In the genomic region with DNA sequence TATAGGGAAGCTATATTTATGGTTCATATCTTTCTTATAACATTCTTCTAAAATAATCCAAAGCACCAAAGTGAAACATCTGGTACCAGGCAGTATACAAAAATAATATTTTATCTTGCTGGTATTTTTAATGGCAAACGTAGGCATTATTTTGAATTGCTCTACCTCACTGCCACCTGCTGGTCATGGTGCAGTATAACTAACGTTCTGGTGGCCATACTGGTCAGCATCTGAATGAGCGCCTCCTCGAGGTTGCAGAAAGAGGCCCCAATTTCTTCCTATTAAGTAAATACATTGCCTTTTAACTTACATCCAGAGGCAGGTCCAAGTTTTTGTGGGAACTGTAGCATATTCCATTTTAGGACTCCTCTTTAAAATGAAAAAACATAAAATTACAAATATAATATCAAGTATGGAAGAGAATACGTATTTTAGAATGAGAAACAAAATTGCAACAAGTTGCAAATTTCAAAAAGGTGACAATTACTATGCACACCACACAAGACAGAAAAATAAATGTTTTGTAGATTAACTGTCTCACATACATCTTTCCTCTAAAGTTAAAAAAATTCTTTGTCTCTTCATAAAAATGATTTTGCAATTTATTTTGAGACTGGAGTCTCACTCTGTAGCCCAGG, we compare ENCODE assay signal across 8 cellular contexts. TPM values are rescaled to one million over a fixed set of nuclear protein-coding genes. Genes with fewer than 3 reads are reported as not detected.
A peak's percentile ranks its signal among the peaks of the same experiment; 100 is the strongest.
DNase-seq lines count a peak whose midpoint lies in the region; ATAC-seq, FAIRE-seq and TF ChIP-seq lines count a peak whose summit lies in the region.

No MANE protein-coding gene starts in this region.

- H3K27me3 Mint-ChIP-seq in activated CD8-positive, alpha-beta T cell treated with anti-CD3 and anti-CD28 coated beads, Interleukin-2, amount 10 ng/mL, durations not matched to agents 7 days and 5 days (ENCODE audit: low read depth) = peaks cover 2% of the 10 kb centered on the region

- TF ChIP-seq CTCF in H1 (IDR thresholded peaks at IDR 0.05; ENCODE audit: control extremely low read depth in 1 of 3, insufficient read depth in 1 of 3, low read depth in 1 of 3, low read length in 3 of 3) = peak; percentile 75 to 100 (median 96)

- no peak overlapping the region for H3K18ac ChIP-seq in H1 (ENCODE audit: extremely low read depth, low read length)

- H3K4me1 ChIP-seq in H1 (replicated peaks in 1 of 4; ENCODE audit: control insufficient read depth in 3 of 4, insufficient read depth in 4 of 4, low read length in 3 of 4) = peaks cover 0 to 3% (median under 1%) of the 10 kb centered on the region in 4 experiments; a peak in 2 of 7 replicates

- H2BK15ac ChIP-seq in H1 (ENCODE audit: low read length) = no peak overlapping the region

- no peak overlapping the region for H3K4me2 ChIP-seq in H1 (ENCODE audit: insufficient read depth in 1 of 2, low read depth in 2 of 2, low read length in 2 of 2)

- H3K27me3 ChIP-seq in H1 (replicated peaks in 1 of 4; ENCODE audit: control insufficient read depth in 3 of 4, extremely low read depth in 1 of 4, insufficient read depth in 3 of 4, low read length in 3 of 4) = no peaks in the 10 kb centered on the region

- CTCF ChIA-PET in activated CD8-positive, alpha-beta T cell treated with anti-CD3 and anti-CD28 coated beads, Interleukin-2, amount 10 ng/mL, durations not matched to agents 7 days and 5 days (lab: Charles Lee) = interaction anchor here (0.6 to 2.1 kb wide), 16 partner anchors 12 to 385 kb away, joined by 3 to 14 read pairs (median 4); partner anchors contain the start of gene OCIAD2
- CTCF ChIA-PET in H1 (lab: Charles Lee; ENCODE audit: partially characterized antibody) = interaction anchor here (0.7 to 11.1 kb wide), 16 partner anchors 11 to 505 kb away, joined by 3 to 101 read pairs (median 4); no protein-coding TSS in a partner anchor

- H3K23me2 ChIP-seq in H1 (ENCODE audit: low read depth, low read length) = no peaks in the 10 kb centered on the region

- H3K36me3 ChIP-seq in H1 (ENCODE audit: control insufficient read depth in 2 of 4, insufficient read depth in 4 of 4, low read length in 3 of 4) = no peaks in the 10 kb centered on the region

- H2AK5ac ChIP-seq in H1 (ENCODE audit: low read depth, low read length) = no peak overlapping the region

- H3K14ac ChIP-seq in H1 (ENCODE audit: insufficient read length) = no peak overlapping the region

- no peak for TF ChIP-seq EP300 in H1 (IDR thresholded peaks at IDR 0.05; ENCODE audit: borderline replicate concordance in 1 of 2, low read depth in 2 of 2, low read length in 2 of 2)

- POLR2A ChIA-PET in activated CD8-positive, alpha-beta T cell treated with anti-CD3 and anti-CD28 coated beads, Interleukin-2, amount 10 ng/mL, durations not matched to agents 7 days and 5 days (lab: Charles Lee) = no interaction called here
- POLR2A ChIA-PET in H1 (lab: Charles Lee; ENCODE audit: partially characterized antibody) = interaction anchor here (0.6 kb wide), 2 partner anchors 62 to 149 kb away, joined by 3 read pairs; no protein-coding TSS in a partner anchor

- H4K5ac ChIP-seq in H1 (ENCODE audit: insufficient read length, low read depth, low read length) = no peak overlapping the region

- no peak overlapping the region for H3K4ac ChIP-seq in H1 (replicated peaks; ENCODE audit: insufficient read length, low read depth, low read length)

- H3K9ac ChIP-seq in H1 (replicated peaks in 1 of 4; ENCODE audit: extremely low read depth in 1 of 4, low read depth in 3 of 4, low read length in 3 of 4) = no peak overlapping the region

- H2BK12ac ChIP-seq in H1 (ENCODE audit: low read depth, low read length) = no peak overlapping the region

- H4K8ac ChIP-seq in H1 (ENCODE audit: extremely low read depth, insufficient read depth, low read length) = no peak overlapping the region

- 7% methylated on average over 5 of the region's 5 CpGs; no CpG with 5 or more reads in 1 of the 2 experiments for WGBS in H1 (ENCODE audit: extremely low coverage in 1 of 2, insufficient coverage in 1 of 2, insufficient read length in 1 of 2, insufficient replicate concordance in 2 of 2, low coverage in 1 of 2, low lambda C conversion rate in 2 of 2, missing lambda C conversion rate in 1 of 2), 2 experiments

- ATAC-seq in GM21381 (IDR thresholded peaks at IDR 0.05; ENCODE audit: unreplicated experiment) = peak; percentile 88
- peak; percentile 87 for ATAC-seq in activated CD8-positive, alpha-beta T cell treated with anti-CD3 and anti-CD28 coated beads, Interleukin-2, amount 10 ng/mL, durations not matched to agents 7 days and 5 days

- no peak overlapping the region for H2AFZ ChIP-seq in H1 (ENCODE audit: low read length)

- H3K27ac ChIP-seq in H1 (ENCODE audit: low read depth, low read length) = no peak overlapping the region

- no peaks in the 10 kb centered on the region for H3K9me3 Mint-ChIP-seq in activated CD8-positive, alpha-beta T cell treated with anti-CD3 and anti-CD28 coated beads, Interleukin-2, amount 10 ng/mL, durations not matched to agents 7 days and 5 days (ENCODE audit: insufficient read depth)

- peaks cover 2% of the 10 kb centered on the region for H3K4me1 Mint-ChIP-seq in activated CD8-positive, alpha-beta T cell treated with anti-CD3 and anti-CD28 coated beads, Interleukin-2, amount 10 ng/mL, durations not matched to agents 7 days and 5 days (ENCODE audit: low read depth)

- H4K20me1 ChIP-seq in H1 (replicated peaks in 1 of 2; ENCODE audit: control insufficient read depth in 1 of 2, insufficient read depth in 2 of 2, low read length in 2 of 2) = no peaks in the 10 kb centered on the region

- no peaks in the 10 kb centered on the region for H3K79me2 ChIP-seq in H1 (ENCODE audit: control insufficient read depth in 1 of 2, insufficient read depth in 2 of 2, low read length in 2 of 2)

- H3K4me3 ChIP-seq in H1 (ENCODE audit: extremely low read depth in 1 of 4, insufficient read depth in 2 of 4, low read depth in 3 of 4, low read length in 4 of 4) = no peak overlapping the region

- peak; percentile 94 for TF ChIP-seq RAD21 in H1 (IDR thresholded peaks at IDR 0.05 in 1 of 2, conservative IDR thresholded peaks at IDR 0.05 in 1 of 2; ENCODE audit: low read depth in 2 of 2, low read length in 2 of 2)

- DNase-seq in DMS 273 (lab: John Stamatoyannopoulos, UW; ENCODE audit: unreplicated experiment) (peak; percentile 88), HT1080 (ENCODE audit: low read depth) (peak; percentile 76), NOMO-1 (lab: John Stamatoyannopoulos, UW; ENCODE audit: unreplicated experiment in 2 of 2) (peak; percentile 63 to 80), H1 (ENCODE audit: low read depth in 1 of 2, low spot score in 2 of 2) (peak; percentile 27 to 64), midbrain (lab: John Stamatoyannopoulos, UW) (peak; percentile 79)
- DNase-seq in activated CD8-positive, alpha-beta T cell treated with anti-CD3 and anti-CD28 coated beads, Interleukin-2, amount 10 ng/mL, durations not matched to agents 7 days and 5 days = peak; percentile 84
- DNase-seq in stimulated activated CD8-positive, alpha-beta memory T cell treated with anti-CD3 and anti-CD28 coated beads, Interleukin-4, amount 100 ng/mL, for 4 hours (ENCODE audit: low read depth in 2 of 2, low spot score in 1 of 2) = peak; percentile 22 to 49

- H2BK120ac ChIP-seq in H1 (replicated peaks; ENCODE audit: low read depth, low read length) = no peak overlapping the region

- no peaks in the 10 kb centered on the region for H3K36me3 Mint-ChIP-seq in activated CD8-positive, alpha-beta T cell treated with anti-CD3 and anti-CD28 coated beads, Interleukin-2, amount 10 ng/mL, durations not matched to agents 7 days and 5 days (ENCODE audit: low read depth)

- no peak overlapping the region for H3K4me3 Mint-ChIP-seq in activated CD8-positive, alpha-beta T cell treated with anti-CD3 and anti-CD28 coated beads, Interleukin-2, amount 10 ng/mL, durations not matched to agents 7 days and 5 days

- H3K79me1 ChIP-seq in H1 (ENCODE audit: low read depth, low read length) = no peaks in the 10 kb centered on the region

- no peak overlapping the region for H3K23ac ChIP-seq in H1 (ENCODE audit: insufficient read length)

- H2BK20ac ChIP-seq in H1 (ENCODE audit: low read length) = no peak overlapping the region

- no peak overlapping the region for H2BK5ac ChIP-seq in H1 (ENCODE audit: low read depth, low read length)

- no peak overlapping the region for H3K27ac Mint-ChIP-seq in activated CD8-positive, alpha-beta T cell treated with anti-CD3 and anti-CD28 coated beads, Interleukin-2, amount 10 ng/mL, durations not matched to agents 7 days and 5 days

- H4K91ac ChIP-seq in H1 (replicated peaks; ENCODE audit: insufficient read length, low read length) = no peak overlapping the region

- TF ChIP-seq POLR2A in H1 (IDR thresholded peaks at IDR 0.05; ENCODE audit: control extremely low read depth in 1 of 2, low read depth in 2 of 2, low read length in 2 of 2) = no peak

- H3K9me3 ChIP-seq in H1 (ENCODE audit: insufficient read depth in 2 of 2, low read depth in 1 of 2, low read length in 1 of 2) = no peaks in the 10 kb centered on the region

- no peak overlapping the region for H3K56ac ChIP-seq in H1 (replicated peaks; ENCODE audit: insufficient read length, low read depth, low read length)

- FAIRE-seq in H1 (lab: Jason Lieb, UNC) = peak; percentile 88

RNA-seq across cellular contexts. Expression of gene CWH43, which starts 22.9 kb away (rescaled TPM):
- not detected in 2 replicates for total RNA-seq in HT1080 (2014; rRNA removed; shearing (Covaris generic))
- polyA plus RNA-seq in HT1080 (2015; cell fraction: cytosol; rRNA removed) = not detected in 2 replicates
- not detected in 2 replicates for polyA plus RNA-seq in HT1080 (2015; cell fraction: nucleus; rRNA removed)
- total RNA-seq in activated CD8-positive, alpha-beta T cell treated with anti-CD3 and anti-CD28 coated beads, Interleukin-2, amount 10 ng/mL, durations not matched to agents 7 days and 5 days = not detected
- total RNA-seq in H1 (2021; fragmentation: NEBNext Ultra II Directional; extraction: Animal tissue kit (Norgen Biotek cat#: 25700)) = not detected in 2 replicates
- polyA plus RNA-seq in H1 (2011; rRNA removed) = not detected in 2 replicates
- not detected for polyA plus RNA-seq in H1 (2011; cell fraction: cytosol; rRNA removed)
- polyA plus RNA-seq in H1 (2011; cell fraction: nucleus; rRNA removed) = not detected
- polyA plus RNA-seq in H1 (2012, experiment 1 of 2) = not detected in 4 replicates
- polyA plus RNA-seq in H1 (2012, experiment 2 of 2) = not detected
- polyA plus RNA-seq in H1 (2013, experiment 1 of 2) = not detected
- polyA plus RNA-seq in H1 (2013, experiment 2 of 2) = not detected
- not detected in 2 replicates for polyA minus RNA-seq in H1 (2011; rRNA and poly(A)+ RNA removed)
- polyA minus RNA-seq in H1 (2011; cell fraction: cytosol; rRNA and poly(A)+ RNA removed) = not detected
- not detected for polyA minus RNA-seq in H1 (2011; cell fraction: nucleus; rRNA and poly(A)+ RNA removed)

RNA-seq across cellular contexts. Expression of gene OCIAD2, which starts 56.6 kb away (rescaled TPM):
- 247 and 261 TPM in 2 replicates for total RNA-seq in HT1080 (2014; rRNA removed; shearing (Covaris generic))
- polyA plus RNA-seq in HT1080 (2015; cell fraction: cytosol; rRNA removed) = 126 and 137 TPM in 2 replicates
- polyA plus RNA-seq in HT1080 (2015; cell fraction: nucleus; rRNA removed) = 40.9 and 51.7 TPM in 2 replicates
- 10 to 100 TPM; 77.3 to 92.7 TPM for total RNA-seq in activated CD8-positive, alpha-beta T cell treated with anti-CD3 and anti-CD28 coated beads, Interleukin-2, amount 10 ng/mL, durations not matched to agents 7 days and 5 days
- 122 and 131 TPM in 2 replicates for total RNA-seq in H1 (2021; fragmentation: NEBNext Ultra II Directional; extraction: Animal tissue kit (Norgen Biotek cat#: 25700))
- polyA plus RNA-seq in H1 (2011; rRNA removed) = 68.9 and 105 TPM in 2 replicates
- 94.9 TPM for polyA plus RNA-seq in H1 (2011; cell fraction: cytosol; rRNA removed)
- 60.6 TPM for polyA plus RNA-seq in H1 (2011; cell fraction: nucleus; rRNA removed)
- 125 to 197 TPM (median 150 TPM) in 4 replicates for polyA plus RNA-seq in H1 (2012, experiment 1 of 2)
- polyA plus RNA-seq in H1 (2012, experiment 2 of 2) = 126 TPM
- polyA plus RNA-seq in H1 (2013, experiment 1 of 2) = 175 TPM
- 170 TPM for polyA plus RNA-seq in H1 (2013, experiment 2 of 2)
- polyA minus RNA-seq in H1 (2011; rRNA and poly(A)+ RNA removed) = 32.3 and 37.1 TPM in 2 replicates
- 21.1 TPM for polyA minus RNA-seq in H1 (2011; cell fraction: cytosol; rRNA and poly(A)+ RNA removed)
- 27.4 TPM for polyA minus RNA-seq in H1 (2011; cell fraction: nucleus; rRNA and poly(A)+ RNA removed)

Comparison
In these comparisons a context has a peak if more than half of its experiments do, and no peak if none do; other contexts are left out.
1. DNase-seq: peak in every context shown above with its lines; median percentile 88 in DMS 273; 84 in activated CD8-positive, alpha-beta T cell treated with anti-CD3 and anti-CD28 coated beads, Interleukin-2, amount 10 ng/mL, durations not matched to agents 7 days and 5 days; 79 in midbrain; 76 in HT1080; 72 in NOMO-1; 46 in H1; 36 in stimulated activated CD8-positive, alpha-beta memory T cell treated with anti-CD3 and anti-CD28 coated beads, Interleukin-4, amount 100 ng/mL, for 4 hours.